11 cellular contexts compared by ENCODE assay signal in genomic region chr16:30736995-30737793, GRCh38.
"Had no signal": no experiment of that assay in that cellular context is flagged by ENCODE, and none has a peak within 500 bp of the region (broad histone marks: within the 10 kb centered on the region; RNA-seq: fewer than 3 reads in every experiment).

No MANE protein-coding gene starts in this region.

- FAIRE-seq: astrocyte had no signal

- H3K9ac ChIP-seq: parathyroid adenoma had no signal

- H3K4me3 ChIP-seq: cardiac muscle cell, coronary artery, gastroesophageal sphincter, tibial artery, vagina had no signal

- H3K9me3 ChIP-seq: gastroesophageal sphincter, tibial artery, vagina had no signal

- H3K27ac ChIP-seq: cardiac muscle cell, coronary artery, gastroesophageal sphincter, parathyroid adenoma, tibial artery, vagina had no signal

- H3K27ac Mint-ChIP-seq: activated CD8-positive, alpha-beta memory T cell treated with anti-CD3 and anti-CD28 coated beads, Interleukin-2, amount 10 ng/mL, durations not matched to agents 7 days and 5 days had no signal

- H3K27me3 Mint-ChIP-seq: activated CD8-positive, alpha-beta memory T cell treated with anti-CD3 and anti-CD28 coated beads, Interleukin-2, amount 10 ng/mL, durations not matched to agents 7 days and 5 days had no signal

- H3K4me3 Mint-ChIP-seq: activated CD8-positive, alpha-beta memory T cell treated with anti-CD3 and anti-CD28 coated beads, Interleukin-2, amount 10 ng/mL, durations not matched to agents 7 days and 5 days had no signal

- DNase-seq: activated CD8-positive, alpha-beta memory T cell treated with anti-CD3 and anti-CD28 coated beads, Interleukin-2, amount 10 ng/mL, durations not matched to agents 7 days and 5 days; effector memory CD4-positive, alpha-beta T cell; stimulated activated CD4-positive, alpha-beta T cell treated with anti-CD3 and anti-CD28 coated beads, Interleukin-4, amount 100 ng/mL, for 4 hours had no signal

- ATAC-seq: activated CD4-positive, CD25-positive, alpha-beta regulatory T cell treated with anti-CD3 and anti-CD28 coated beads, Interleukin-2, amount 50 U/mL, for 24 hours; activated CD8-positive, alpha-beta memory T cell treated with anti-CD3 and anti-CD28 coated beads, Interleukin-2, amount 10 ng/mL, durations not matched to agents 7 days and 5 days; gastroesophageal sphincter had no signal

- H3K27me3 ChIP-seq: cardiac muscle cell, gastroesophageal sphincter, tibial artery, vagina had no signal
